Comparison of ENCODE assay signal across 21 cellular contexts in genomic region chr14:102208741-102209140, GRCh38.
DNase-seq lines count a peak whose midpoint lies in the region; ATAC-seq, FAIRE-seq and TF ChIP-seq lines count a peak whose summit lies in the region.
"Had no signal": no experiment of that assay in that cellular context is flagged by ENCODE, and none has a peak within 500 bp of the region (broad histone marks: within the 10 kb centered on the region; RNA-seq: fewer than 3 reads in every experiment).

No MANE protein-coding gene starts in this region.

- H3K36me3 Mint-ChIP-seq in T-helper 17 cell (ENCODE audit: low read depth): peaks cover 4% of the 10 kb centered on the region

- H3K4me1 Mint-ChIP-seq in T-helper 17 cell: peaks cover 7% of the 10 kb centered on the region

- peak overlapping the region; percentile 76 for H3K27ac Mint-ChIP-seq in T-helper 17 cell
- H3K27ac Mint-ChIP-seq: HFFc6 had no signal

- H3K4me3 Mint-ChIP-seq in T-helper 17 cell: no peak overlapping the region
- H3K4me3 Mint-ChIP-seq: CD8-positive, alpha-beta memory T cell; HFFc6 had no signal

- H3K9ac ChIP-seq in skeletal muscle tissue (ENCODE audit: low read depth in 1 of 3, low read length in 3 of 3): no peak overlapping the region

- DNase-seq in T-helper 17 cell (no peak), mesenteric fat pad (ENCODE audit: low spot score) (peak; percentile 71), GM19239 (ENCODE audit: insufficient read length, low spot score) (no peak), GM12891 (ENCODE audit: insufficient read length, low spot score) (no peak)
- DNase-seq in activated effector memory CD4-positive, alpha-beta T cell treated with anti-CD3 and anti-CD28 coated beads, Interleukin-2, amount 50 U/mL, for 16 hours: no peak
- DNase-seq in stimulated activated CD4-positive, alpha-beta T cell treated with anti-CD3 and anti-CD28 coated beads, Interleukin-1b, Interleukin-23, amount 100 ng/mL, for 48 hours: no peak
- DNase-seq: CD8-positive, alpha-beta memory T cell; KBM-7; NCI-H1105 treated with DMSO at 0.1 percent for 48 hours; NCI-H1694; NCI-H510A; NCI-H748 treated with DMSO at 0.1 percent for 48 hours; NK-92 treated with Interleukin-12 subunit alpha and Interleukin-12 subunit beta, amount 100 ng/mL, for 24 hours; OCI-M1; RPMI8226 had no signal

- no peaks in the 10 kb centered on the region for H3K27me3 ChIP-seq in skeletal muscle tissue (ENCODE audit: control insufficient read depth in 3 of 3, insufficient read depth in 3 of 3, low read length in 3 of 3)

- H3K4me3 ChIP-seq in skeletal muscle tissue (ENCODE audit: low read length in 3 of 3): no peak overlapping the region

- H3K4me1 ChIP-seq in skeletal muscle tissue (ENCODE audit: control insufficient read depth in 3 of 3, insufficient read depth in 3 of 3, low read length in 3 of 3): peaks cover 0 to 22% (median 9%) of the 10 kb centered on the region in 3 donors

- H3K36me3 ChIP-seq in skeletal muscle tissue (ENCODE audit: control insufficient read depth in 3 of 3, insufficient read depth in 3 of 3, low read length in 3 of 3): peaks cover 28 to 36% (median 32%) of the 10 kb centered on the region in 3 donors

- no peaks in the 10 kb centered on the region for H3K27me3 Mint-ChIP-seq in T-helper 17 cell
- H3K27me3 Mint-ChIP-seq: CD8-positive, alpha-beta memory T cell had no signal

- no peak for FAIRE-seq in GM19239 (lab: Jason Lieb, UNC)
- FAIRE-seq in GM12891 (lab: Jason Lieb, UNC): no peak
- FAIRE-seq: D721Med, GM12892, GM18507 had no signal

- ATAC-seq in T-helper 17 cell: no peak

- H3K27ac ChIP-seq in angular gyrus (ENCODE audit: low read depth, low read length) (peak overlapping the region; percentile 84), skeletal muscle tissue (ENCODE audit: low read depth, low read length) (peak overlapping the region; percentile 21)

- no peaks in the 10 kb centered on the region for H3K9me3 ChIP-seq in T-helper 17 cell (ENCODE audit: control insufficient read depth, low read length, poor library complexity, severe bottlenecking)
- no peaks in the 10 kb centered on the region for H3K9me3 ChIP-seq in skeletal muscle tissue (ENCODE audit: control insufficient read depth in 3 of 3, low read length in 3 of 3)

- TF ChIP-seq POLR2A in GM12891 (IDR thresholded peaks at IDR 0.05; ENCODE audit: low read depth, low read length): no peak

TF ChIP-seq in GM12891, 5 proteins besides CTCF, POLR2A, EP300 and RAD21:
- TF ChIP-seq PAX5 (IDR thresholded peaks at IDR 0.05; ENCODE audit: insufficient read depth, low read length, severe bottlenecking) (no peak), TAF1 (IDR thresholded peaks at IDR 0.05; ENCODE audit: low read depth, low read length) (no peak)
